Comparison of ENCODE assay signal across 18 cellular contexts in the genomic region with DNA sequence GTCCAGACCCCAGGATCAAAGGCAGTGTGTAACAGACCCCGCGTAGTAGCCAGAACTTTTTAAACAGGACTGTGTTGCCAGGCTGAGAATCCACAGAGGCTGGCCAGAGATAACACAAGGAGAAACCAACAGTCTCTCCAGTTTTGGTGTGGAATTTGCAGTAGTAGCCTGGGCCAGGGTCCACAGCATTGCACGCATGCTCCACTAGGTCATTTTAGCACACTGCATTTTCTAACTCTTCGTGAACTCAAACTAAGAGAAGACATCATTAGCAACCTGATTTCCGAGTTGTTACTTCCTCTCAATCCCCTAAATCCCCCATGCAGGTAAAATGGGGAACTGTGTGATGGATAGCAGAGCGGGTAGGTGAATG.
"Had no signal": no experiment of that assay in that cellular context is flagged by ENCODE, and none has a peak within 500 bp of the region (broad histone marks: within the 10 kb centered on the region; RNA-seq: fewer than 3 reads in every experiment).

No MANE protein-coding gene starts in this region.

- ATAC-seq: left lobe of liver; stimulated activated memory B cell treated with anti-CD40 and anti-IgM and Interleukin-4, amounts not matched to agents 10 μg/mL and 1 μg/mL and 100 μg/mL, for 72 hours had no signal

- H3K4me1 ChIP-seq: prostate gland, upper lobe of left lung had no signal

- H3K36me3 ChIP-seq: prostate gland, upper lobe of left lung had no signal

- H3K27ac ChIP-seq: upper lobe of left lung, VCaP had no signal

- DNase-seq: activated CD4-positive, alpha-beta T cell treated with anti-CD3 and anti-CD28 coated beads for 1 hour; activated CD4-positive, alpha-beta T cell treated with anti-CD3 and anti-CD28 coated beads, Interleukin-2, amount 50 U/mL, for 48 hours; activated naive CD4-positive, alpha-beta T cell treated with anti-CD3 and anti-CD28 coated beads, Interleukin-2, amount 10 ng/mL, durations not matched to agents 7 days and 5 days; caudate nucleus; effector CD8-positive, alpha-beta T cell; foreskin fibroblast; mesendoderm; nephron progenitor cell; SK-N-SH; stimulated activated CD4-positive, alpha-beta T cell treated with anti-CD3 and anti-CD28 coated beads, Interleukin-2, amount 100 ng/mL, for 48 hours; substantia nigra; T-helper 1 cell; upper lobe of left lung had no signal

- H3K4me3 ChIP-seq: coronary artery, prostate gland, upper lobe of left lung had no signal

- H3K9me3 ChIP-seq: prostate gland, SK-N-SH, upper lobe of left lung had no signal

- H3K9ac ChIP-seq: SK-N-SH had no signal

- H3K4me2 ChIP-seq: SK-N-SH had no signal

- H3K27me3 ChIP-seq: upper lobe of left lung had no signal
